26 cellular contexts compared by ENCODE assay signal in genomic region chr4:144699565-144699964, GRCh38. TPM values are rescaled to one million over a fixed set of nuclear protein-coding genes. Genes with fewer than 3 reads are reported as not detected.
DNase-seq lines count a peak whose midpoint lies in the region; ATAC-seq and TF ChIP-seq lines count a peak whose summit lies in the region.
"Had no signal": no experiment of that assay in that cellular context is flagged by ENCODE, and none has a peak within 500 bp of the region (broad histone marks: within the 10 kb centered on the region; RNA-seq: fewer than 3 reads in every experiment).

No MANE protein-coding gene starts in this region.

- no peaks in the 10 kb centered on the region for H3K27me3 Mint-ChIP-seq in CD14-positive monocyte (ENCODE audit: low read depth in 3 of 3)
- H3K27me3 Mint-ChIP-seq: activated CD4-positive, alpha-beta T cell treated with anti-CD3 and anti-CD28 coated beads for 36 hours; activated CD8-positive, alpha-beta memory T cell treated with anti-CD3 and anti-CD28 coated beads, Interleukin-2, amount 10 ng/mL, durations not matched to agents 7 days and 5 days; activated naive CD8-positive, alpha-beta T cell treated with anti-CD3 and anti-CD28 coated beads, Interleukin-2, amount 10 ng/mL, durations not matched to agents 7 days and 5 days had no signal

- H3K27me3 ChIP-seq in heart right ventricle (no peaks in the 10 kb centered on the region), foreskin keratinocyte (no peaks in the 10 kb centered on the region), skeletal muscle satellite cell (ENCODE audit: control insufficient read depth, insufficient read depth, low read length) (no peaks in the 10 kb centered on the region)
- H3K27me3 ChIP-seq: BLaER1, cardiac muscle cell, dorsolateral prefrontal cortex, gastrocnemius medialis, MG63, right atrium auricular region had no signal

- TF ChIP-seq CTCF in heart right ventricle (IDR thresholded peaks at IDR 0.05) (no peak), foreskin keratinocyte (conservative IDR thresholded peaks at IDR 0.05) (no peak), CD14-positive monocyte (IDR thresholded peaks at IDR 0.05) (no peak)

- H3K9me3 ChIP-seq in heart right ventricle (no peaks in the 10 kb centered on the region), skeletal muscle satellite cell (replicated peaks; ENCODE audit: low read length) (no peaks in the 10 kb centered on the region)
- H3K9me3 ChIP-seq: A549, BLaER1, gastrocnemius medialis, MG63, right atrium auricular region had no signal

- 47 to 49% methylated on average over 2 of the region's 2 CpGs for WGBS in heart right ventricle, 2 donors

- peaks cover 0 to 16% (median 8%) of the 10 kb centered on the region in 9 donors for H3K4me1 ChIP-seq in heart right ventricle
- peaks cover 22% of the 10 kb centered on the region for H3K4me1 ChIP-seq in foreskin keratinocyte
- peaks cover 38% of the 10 kb centered on the region for H3K4me1 ChIP-seq in skeletal muscle satellite cell (ENCODE audit: control insufficient read depth, insufficient read depth, low read length)
- H3K4me1 ChIP-seq: A549, BLaER1, right atrium auricular region had no signal

- no peak overlapping the region for H3K4me3 ChIP-seq in heart right ventricle
- H3K4me3 ChIP-seq in skeletal muscle satellite cell (ENCODE audit: low read length): no peak overlapping the region
- H3K4me3 ChIP-seq: A549, BLaER1, cardiac muscle cell, dorsolateral prefrontal cortex, gastrocnemius medialis, MG63, right atrium auricular region had no signal

- H3K36me3 Mint-ChIP-seq in CD14-positive monocyte: no peaks in the 10 kb centered on the region
- H3K36me3 Mint-ChIP-seq: activated CD8-positive, alpha-beta memory T cell treated with anti-CD3 and anti-CD28 coated beads, Interleukin-2, amount 10 ng/mL, durations not matched to agents 7 days and 5 days; activated naive CD8-positive, alpha-beta T cell treated with anti-CD3 and anti-CD28 coated beads, Interleukin-2, amount 10 ng/mL, durations not matched to agents 7 days and 5 days; T-cell had no signal

- peak overlapping the region; percentile 23 for H3K4me2 ChIP-seq in skeletal muscle satellite cell (ENCODE audit: low read length)
- H3K4me2 ChIP-seq: A549, BLaER1 had no signal

- H3K4me1 Mint-ChIP-seq in CD14-positive monocyte: no peaks in the 10 kb centered on the region
- H3K4me1 Mint-ChIP-seq: activated CD4-positive, alpha-beta T cell treated with anti-CD3 and anti-CD28 coated beads for 36 hours; activated CD8-positive, alpha-beta memory T cell treated with anti-CD3 and anti-CD28 coated beads, Interleukin-2, amount 10 ng/mL, durations not matched to agents 7 days and 5 days; activated naive CD8-positive, alpha-beta T cell treated with anti-CD3 and anti-CD28 coated beads, Interleukin-2, amount 10 ng/mL, durations not matched to agents 7 days and 5 days; activated T-helper 17 cell treated with anti-CD3 and anti-CD28 coated beads, Interleukin-2, amount 50 U/mL, for 72 hours; T-cell had no signal

- H3K36me3 ChIP-seq in heart right ventricle: no peaks in the 10 kb centered on the region
- no peaks in the 10 kb centered on the region for H3K36me3 ChIP-seq in skeletal muscle satellite cell (ENCODE audit: insufficient read depth, low read length)
- H3K36me3 ChIP-seq: BLaER1, cardiac muscle cell, gastrocnemius medialis, MG63, right atrium auricular region had no signal

- ATAC-seq in heart right ventricle: peak in 7 of 8 donors; percentile 51 to 84 (median 61)
- ATAC-seq in Right ventricle myocardium inferior: no peak
- peak; percentile 9 for ATAC-seq in foreskin keratinocyte
- no peak for ATAC-seq in HG03196 (IDR thresholded peaks at IDR 0.05; ENCODE audit: unreplicated experiment)
- ATAC-seq: A549; activated CD4-positive, alpha-beta T cell treated with anti-CD3 and anti-CD28 coated beads for 36 hours; activated CD8-positive, alpha-beta memory T cell treated with anti-CD3 and anti-CD28 coated beads, Interleukin-2, amount 10 ng/mL, durations not matched to agents 7 days and 5 days; activated T-helper 17 cell treated with anti-CD3 and anti-CD28 coated beads, Interleukin-2, amount 50 U/mL, for 72 hours; T-cell had no signal

- peaks cover 0 to 3% (median 0%) of the 10 kb centered on the region in 7 donors for H3K9me3 Mint-ChIP-seq in CD14-positive monocyte
- H3K9me3 Mint-ChIP-seq: activated naive CD8-positive, alpha-beta T cell treated with anti-CD3 and anti-CD28 coated beads, Interleukin-2, amount 10 ng/mL, durations not matched to agents 7 days and 5 days; activated T-helper 17 cell treated with anti-CD3 and anti-CD28 coated beads, Interleukin-2, amount 50 U/mL, for 72 hours; T-cell had no signal

- no peak for DNase-seq in heart right ventricle
- no peak for DNase-seq in Right ventricle myocardium inferior (ENCODE audit: missing footprints)
- peak; percentile 30 for DNase-seq in amniotic epithelial cell (ENCODE audit: low read depth)
- peak in 1 of 2 donors; percentile 36 for DNase-seq in foreskin keratinocyte
- DNase-seq in CD14-positive monocyte (ENCODE audit: low spot score): no peak
- no peak for DNase-seq in activated T-cell treated with anti-CD3 and anti-CD28 coated beads for 4 hours
- DNase-seq: activated CD4-positive, alpha-beta T cell treated with anti-CD3 and anti-CD28 coated beads for 36 hours; activated CD8-positive, alpha-beta memory T cell treated with anti-CD3 and anti-CD28 coated beads, Interleukin-2, amount 10 ng/mL, durations not matched to agents 7 days and 5 days; activated naive CD8-positive, alpha-beta T cell treated with anti-CD3 and anti-CD28 coated beads, Interleukin-2, amount 10 ng/mL, durations not matched to agents 7 days and 5 days; Calu3; dorsolateral prefrontal cortex; gastrocnemius medialis; MG63; NCI-H1436 treated with DMSO at 0.1 percent for 48 hours; NCI-H524 treated with DMSO at 0.1 percent for 48 hours; Right ventricle myocardium superior; stimulated activated CD4-positive, alpha-beta T cell treated with anti-CD3 and anti-CD28 coated beads, Interleukin-15, amount 100 ng/mL, for 24 hours; T-cell had no signal

- no peak overlapping the region for H3K4me3 Mint-ChIP-seq in CD14-positive monocyte
- H3K4me3 Mint-ChIP-seq: activated CD4-positive, alpha-beta T cell treated with anti-CD3 and anti-CD28 coated beads for 36 hours; activated CD8-positive, alpha-beta memory T cell treated with anti-CD3 and anti-CD28 coated beads, Interleukin-2, amount 10 ng/mL, durations not matched to agents 7 days and 5 days; activated naive CD8-positive, alpha-beta T cell treated with anti-CD3 and anti-CD28 coated beads, Interleukin-2, amount 10 ng/mL, durations not matched to agents 7 days and 5 days; activated T-helper 17 cell treated with anti-CD3 and anti-CD28 coated beads, Interleukin-2, amount 50 U/mL, for 72 hours; T-cell had no signal

- peak overlapping the region in 6 of 10 donors; percentile 21 to 56 (median 44) for H3K27ac ChIP-seq in heart right ventricle
- H3K27ac ChIP-seq in foreskin keratinocyte: no peak overlapping the region
- H3K27ac ChIP-seq: A549, BLaER1, cardiac muscle cell, epithelial cell of prostate, gastrocnemius medialis had no signal

- intact Hi-C loops in heart right ventricle (cut with DNase I) (no loop called here), Right ventricle myocardium inferior (cut with DNase I) (no loop called here), CD14-positive monocyte (cut with micrococcal nuclease) (no loop called here)

- H3K9ac ChIP-seq in skeletal muscle satellite cell (ENCODE audit: low read depth, low read length): no peak overlapping the region
- H3K9ac ChIP-seq: BLaER1 had no signal

- no peak overlapping the region for H3K27ac Mint-ChIP-seq in CD14-positive monocyte
- H3K27ac Mint-ChIP-seq: activated CD4-positive, alpha-beta T cell treated with anti-CD3 and anti-CD28 coated beads for 36 hours; activated CD8-positive, alpha-beta memory T cell treated with anti-CD3 and anti-CD28 coated beads, Interleukin-2, amount 10 ng/mL, durations not matched to agents 7 days and 5 days; activated naive CD8-positive, alpha-beta T cell treated with anti-CD3 and anti-CD28 coated beads, Interleukin-2, amount 10 ng/mL, durations not matched to agents 7 days and 5 days; activated T-helper 17 cell treated with anti-CD3 and anti-CD28 coated beads, Interleukin-2, amount 50 U/mL, for 72 hours; T-cell had no signal

RNA-seq across cellular contexts. Expression of gene HHIP, which starts 53.6 kb away (rescaled TPM):
- total RNA-seq in heart right ventricle: under 1 TPM in 5 of 10 donors, not detected in 5; 0.02 to 0.49 (median 0.26) TPM
- polyA plus RNA-seq in heart right ventricle: under 1 TPM in 1 of 2 donors, not detected in 1; 0.20 TPM
- not detected for total RNA-seq in Right ventricle myocardium inferior
- total RNA-seq in foreskin keratinocyte: 0.53 and 0.75 TPM in 2 replicates
- polyA plus RNA-seq in foreskin keratinocyte: 0.52 and 1.6 TPM in 2 replicates
- total RNA-seq in skeletal muscle satellite cell (2012; rRNA removed): 3.1 and 16.0 TPM in 2 replicates
- not detected for polyA plus RNA-seq in CD14-positive monocyte
- total RNA-seq: activated CD4-positive, alpha-beta T cell treated with anti-CD3 and anti-CD28 coated beads for 36 hours; activated CD8-positive, alpha-beta memory T cell treated with anti-CD3 and anti-CD28 coated beads, Interleukin-2, amount 10 ng/mL, durations not matched to agents 7 days and 5 days; activated naive CD8-positive, alpha-beta T cell treated with anti-CD3 and anti-CD28 coated beads, Interleukin-2, amount 10 ng/mL, durations not matched to agents 7 days and 5 days; activated T-helper 17 cell treated with anti-CD3 and anti-CD28 coated beads, Interleukin-2, amount 50 U/mL, for 72 hours; cardiac muscle cell; Right ventricle myocardium superior had no signal

Comparison
In these comparisons a context has a peak if more than half of its experiments do, and no peak if none do; other contexts are left out.
1. ATAC-seq: peak in heart right ventricle (7 of 8) and foreskin keratinocyte (single experiment); none in Right ventricle myocardium inferior (single experiment) and HG03196 (single experiment).